In genomic region chr20:45041464-45042337, GRCh38 we compare ENCODE assay signal across 9 cellular contexts. TPM values are rescaled to one million over a fixed set of nuclear protein-coding genes. Genes with fewer than 3 reads are reported as not detected.
DNase-seq lines count a peak whose midpoint lies in the region; ATAC-seq and TF ChIP-seq lines count a peak whose summit lies in the region.
"Had no signal": no experiment of that assay in that cellular context is flagged by ENCODE, and none has a peak within 500 bp of the region (broad histone marks: within the 10 kb centered on the region; RNA-seq: fewer than 3 reads in every experiment).

No MANE protein-coding gene starts in this region.

- intact Hi-C loops in testis (cut with DNase I; ENCODE audit: low total_unique reads) (no loop called here), sciatic nerve (cut with DNase I) (loop anchor here (5.0 kb wide), 1 partner anchor 56 kb away; no protein-coding TSS in a partner anchor)

- H3K4me3 ChIP-seq in iPS DF 6.9 (ENCODE audit: low read length) (no peak overlapping the region), testis (no peak overlapping the region), MM.1S (ENCODE audit: low read length) (no peak overlapping the region)

- no peak for TF ChIP-seq POLR2A in testis (IDR thresholded peaks at IDR 0.05)

- DNase-seq in AG20443 (ENCODE audit: low spot score) (peak; percentile 11), HFFc6 (peak; percentile 51), iPS DF 6.9 (ENCODE audit: low read depth, low spot score) (peak; percentile 25), testis (no peak), sciatic nerve (ENCODE audit: low spot score) (no peak), MM.1S (no peak), medulla oblongata (ENCODE audit: extremely low spot score) (no peak)
- DNase-seq: effector CD8-positive, alpha-beta T cell had no signal

- H3K4me1 ChIP-seq in iPS DF 6.9 (ENCODE audit: control insufficient read depth, insufficient read depth, low read length): no peaks in the 10 kb centered on the region; the same call in 1 of the 2 replicates
- no peaks in the 10 kb centered on the region for H3K4me1 ChIP-seq in testis
- H3K4me1 ChIP-seq in MM.1S (ENCODE audit: low read length): no peaks in the 10 kb centered on the region

- H3K27ac ChIP-seq in VCaP (peak overlapping the region; percentile 33), iPS DF 6.9 (ENCODE audit: low read length) (no peak overlapping the region), testis (no peak overlapping the region), MM.1S (ENCODE audit: low read length) (no peak overlapping the region)

- H3K4me3 Mint-ChIP-seq in HFFc6: peak overlapping the region; percentile 33

- H3K9me3 ChIP-seq in iPS DF 6.9 (ENCODE audit: control insufficient read depth, insufficient read depth, low read length) (no peaks in the 10 kb centered on the region), testis (no peaks in the 10 kb centered on the region), MM.1S (replicated peaks; ENCODE audit: insufficient read depth, low read length) (no peaks in the 10 kb centered on the region)

- 0 out of 2 replicates have a peak, but pooled peaks cover 2% of the 10 kb centered on the region for H4K20me1 ChIP-seq in MM.1S (ENCODE audit: insufficient read depth, low read length)

- no peak overlapping the region for H3K9ac ChIP-seq in MM.1S (ENCODE audit: low read length)

- H3K36me3 ChIP-seq in iPS DF 6.9 (ENCODE audit: control insufficient read depth, insufficient read depth, low read length): no peaks in the 10 kb centered on the region
- no peaks in the 10 kb centered on the region for H3K36me3 ChIP-seq in testis (ENCODE audit: low read depth, missing control alignments)
- 0 out of 2 replicates have a peak, but pooled peaks cover 3% of the 10 kb centered on the region for H3K36me3 ChIP-seq in MM.1S (replicated peaks; ENCODE audit: insufficient read depth, low read length)

- no peak for ATAC-seq in sciatic nerve

- no CpG with 5 or more reads among the region's 5 CpGs for WGBS in iPS DF 6.9 (ENCODE audit: insufficient coverage, insufficient read length)
- WGBS in testis, 2 donors: 81 to 83% methylated on average over 5 of the region's 5 CpGs

- no peak overlapping the region for H2AFZ ChIP-seq in MM.1S (ENCODE audit: low read length)

- H3K27me3 ChIP-seq in iPS DF 6.9 (ENCODE audit: control insufficient read depth, insufficient read depth, low read length) (no peaks in the 10 kb centered on the region), testis (no peaks in the 10 kb centered on the region), MM.1S (replicated peaks; ENCODE audit: insufficient read depth, low read length) (no peaks in the 10 kb centered on the region)

- H3K9me2 ChIP-seq in MM.1S (replicated peaks; ENCODE audit: insufficient read depth, low read length): no peaks in the 10 kb centered on the region

- H3K4me1 Mint-ChIP-seq in HFFc6 (ENCODE audit: low read depth): peaks cover 84% of the 10 kb centered on the region

- H3F3A ChIP-seq in MM.1S (ENCODE audit: insufficient read depth, low read length): peaks cover 11% of the 10 kb centered on the region; the same call in 1 of the 2 replicates

- H3K27me3 Mint-ChIP-seq in HFFc6 (ENCODE audit: insufficient read depth): no peaks in the 10 kb centered on the region

- TF ChIP-seq CTCF in HFFc6 (IDR thresholded peaks at IDR 0.05) (no peak), VCaP (conservative IDR thresholded peaks at IDR 0.05) (no peak), testis (IDR thresholded peaks at IDR 0.05) (no peak), MM.1S (IDR thresholded peaks at IDR 0.05; ENCODE audit: low read length) (no peak)

- H3K27ac Mint-ChIP-seq in HFFc6: peak overlapping the region; percentile 75

- H3K79me2 ChIP-seq in MM.1S (ENCODE audit: low read length): peaks cover 93% of the 10 kb centered on the region

- H3K36me3 Mint-ChIP-seq in HFFc6 (ENCODE audit: low read depth): peaks cover 27% of the 10 kb centered on the region

- H3K9me3 Mint-ChIP-seq in HFFc6: no peaks in the 10 kb centered on the region

- no peak overlapping the region for H3K4me2 ChIP-seq in MM.1S (ENCODE audit: low read depth, low read length)

RNA-seq across cellular contexts. Expression of gene KCNS1, which starts 59.2 kb away (rescaled TPM):
- total RNA-seq in HFFc6 (2021; fragmentation: NEBNext Ultra II Directional; extraction: Animal tissue kit (Norgen Biotek cat#: 25700)): under 1 TPM; 0.46 to 0.95 (median 0.73) TPM
- 1 to 10 TPM; 4.6 to 7.7 TPM for total RNA-seq in testis
- polyA plus RNA-seq in testis (ENCODE audit: insufficient read depth, low read depth, low replicate concordance): 2.1 TPM
- not detected for total RNA-seq in sciatic nerve

Comparison
In these comparisons a context has a peak if more than half of its experiments do, and no peak if none do; other contexts are left out.
1. DNase-seq: peak in AG20443 (single experiment), HFFc6 (single experiment) and iPS DF 6.9 (single experiment); none in testis (single experiment), sciatic nerve (single experiment), MM.1S (single experiment) and medulla oblongata (single experiment).